Comparison of ENCODE assay signal across 12 cellular contexts in genomic region chr14:99267871-99268775, GRCh38. TPM values are rescaled to one million over a fixed set of nuclear protein-coding genes. Genes with fewer than 3 reads are reported as not detected.
A peak's percentile ranks its signal among the peaks of the same experiment; 100 is the strongest.
DNase-seq lines count a peak whose midpoint lies in the region; TF ChIP-seq lines count a peak whose summit lies in the region.
"Had no signal": no experiment of that assay in that cellular context is flagged by ENCODE, and none has a peak within 500 bp of the region (broad histone marks: within the 10 kb centered on the region; RNA-seq: fewer than 3 reads in every experiment).

No MANE protein-coding gene starts in this region.

- H3K9me3 ChIP-seq in vagina (no peaks in the 10 kb centered on the region), colonic mucosa (no peaks in the 10 kb centered on the region)

- no peak overlapping the region for H3K9ac ChIP-seq in colonic mucosa (ENCODE audit: low read depth in 2 of 2, low read length in 2 of 2)

- no peak for TF ChIP-seq POLR2A in vagina (IDR thresholded peaks at IDR 0.05)

- H3K4me1 ChIP-seq in vagina (peaks cover 27% of the 10 kb centered on the region), colonic mucosa (no peaks in the 10 kb centered on the region)

- DNase-seq in stimulated activated CD4-positive, alpha-beta T cell treated with anti-CD3 and anti-CD28 coated beads, Interleukin-15, amount 100 ng/mL, for 24 hours: peak; percentile 59
- no peak for DNase-seq in stimulated activated CD4-positive, alpha-beta T cell treated with anti-CD3 and anti-CD28 coated beads, Interleukin-12 subunit alpha, Interleukin-12 subunit beta, amount 100 ng/mL, for 4 hours
- peak; percentile 65 for DNase-seq in activated T-cell treated with anti-CD3 and anti-CD28 coated beads, Interleukin-2, amount 50 U/mL, for 48 hours
- DNase-seq in left kidney (ENCODE audit: low read depth, low spot score) (peak; percentile 39), vagina (ENCODE audit: extremely low spot score in 2 of 2) (no peak), cortex of kidney (lab: John Stamatoyannopoulos, UW) (no peak), SKM-1 (lab: John Stamatoyannopoulos, UW; ENCODE audit: unreplicated experiment) (no peak), colonic mucosa (no peak)
- DNase-seq: GOT3, hypothalamus had no signal

- no peaks in the 10 kb centered on the region for H3K36me3 ChIP-seq in vagina
- no peaks in the 10 kb centered on the region for H3K36me3 ChIP-seq in colonic mucosa

- peaks cover 9% of the 10 kb centered on the region for H3K27me3 ChIP-seq in vagina
- H3K27me3 ChIP-seq in colonic mucosa: peaks cover 16% of the 10 kb centered on the region

- no peak for TF ChIP-seq CTCF in vagina (IDR thresholded peaks at IDR 0.05)
- no peak for TF ChIP-seq CTCF in colonic mucosa (IDR thresholded peaks at IDR 0.05)

- H3K4me3 ChIP-seq in vagina: peak overlapping the region; percentile 13 to 55
- H3K4me3 ChIP-seq in colonic mucosa: no peak overlapping the region

- intact Hi-C loops in vagina (cut with DNase I) (no loop called here), colonic mucosa (cut with DNase I) (loop anchor here (2.0 kb wide), 1 partner anchor 1129 kb away; no protein-coding TSS in a partner anchor)

- H3K27ac ChIP-seq in vagina: peak overlapping the region; percentile 49
- H3K27ac ChIP-seq in colonic mucosa: no peak overlapping the region
- H3K27ac ChIP-seq: C4-2B, HL-60 had no signal

RNA-seq across cellular contexts. Expression of gene BCL11B, which starts 3.9 kb away (rescaled TPM):
- total RNA-seq in vagina (11.5 TPM), colonic mucosa (10 to 100 TPM in 1 of 2 donors, 1 to 10 TPM in 1; 5.6 to 10.4 TPM)

Comparison
In these comparisons a context has a peak if more than half of its experiments do, and no peak if none do; other contexts are left out.
1. DNase-seq: peak in stimulated activated CD4-positive, alpha-beta T cell treated with anti-CD3 and anti-CD28 coated beads, Interleukin-15, amount 100 ng/mL, for 24 hours (single experiment), activated T-cell treated with anti-CD3 and anti-CD28 coated beads, Interleukin-2, amount 50 U/mL, for 48 hours (2 of 2) and left kidney (single experiment); none in stimulated activated CD4-positive, alpha-beta T cell treated with anti-CD3 and anti-CD28 coated beads, Interleukin-12 subunit alpha, Interleukin-12 subunit beta, amount 100 ng/mL, for 4 hours (single experiment), vagina (0 of 2), cortex of kidney (single experiment), SKM-1 (single experiment) and colonic mucosa (single experiment).